Comparison of ENCODE assay signal across 8 cellular contexts in genomic region chr13:36297600-36298338, GRCh38.
DNase-seq lines count a peak whose midpoint lies in the region; ATAC-seq lines count a peak whose summit lies in the region.

TSS of gene CCDC169 (minus strand) at chr13:36297814. CDS start at chr13:36297719, 95 bp downstream.

- peak; percentile 64 for ATAC-seq in GM21529 (IDR thresholded peaks at IDR 0.05; ENCODE audit: unreplicated experiment)

- DNase-seq in C1 segment of cervical spinal cord (lab: John Stamatoyannopoulos, UW) (peak in 12 of 14 donors; percentile 8 to 75 (median 46)), NCI-H1105 treated with DMSO at 0.1 percent for 48 hours (lab: John Stamatoyannopoulos, UW) (peak; percentile 50), iris pigment epithelial cell (ENCODE audit: low read depth) (peak; percentile 63)
- peak; percentile 48 for DNase-seq in activated CD4-positive, CD25-positive, alpha-beta regulatory T cell treated with anti-CD3 and anti-CD28 coated beads, Interleukin-2, amount 50 U/mL, for 72 hours
- DNase-seq in central memory CD4-positive, alpha-beta T cell = peak; percentile 59
- peak; percentile 26 to 62 for DNase-seq in stimulated activated CD4-positive, alpha-beta T cell treated with anti-CD3 and anti-CD28 coated beads, Interleukin-12 subunit alpha, Interleukin-12 subunit beta, amount 100 ng/mL, for 24 hours (ENCODE audit: low read depth in 2 of 2)
- DNase-seq in NK-92 treated with Interleukin-12 subunit alpha and Interleukin-12 subunit beta, amount 100 ng/mL, for 24 hours (lab: John Stamatoyannopoulos, UW) = no peak
